In the genomic region with DNA sequence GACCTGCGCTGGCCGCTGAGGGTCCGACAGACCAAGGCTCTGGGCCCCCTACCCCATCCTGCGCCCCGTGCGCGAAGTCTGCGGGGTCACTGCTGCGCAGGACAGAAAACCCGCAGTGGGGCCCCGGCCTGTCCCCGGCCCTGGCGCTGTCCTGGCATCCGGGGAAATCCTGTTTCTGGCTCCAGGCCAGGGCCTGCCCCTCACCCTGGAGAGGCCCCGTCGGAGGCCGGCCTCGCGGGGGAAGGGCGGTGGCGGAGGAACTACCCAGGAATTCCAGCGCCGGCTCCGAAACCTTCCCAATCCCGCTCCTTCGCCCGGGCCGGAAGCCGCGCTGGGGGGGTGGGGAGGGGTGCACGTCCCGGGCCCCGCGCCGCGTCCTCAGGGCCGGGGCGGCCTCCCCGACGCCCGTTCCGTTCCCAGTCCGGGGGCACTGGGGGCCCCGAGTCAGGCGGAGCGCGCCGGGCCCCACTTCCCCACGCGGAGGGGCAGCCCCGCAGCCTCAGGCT, we compare ENCODE assay signal across 1 cellular context.
A peak's percentile ranks its signal among the peaks of the same experiment; 100 is the strongest.
TF ChIP-seq lines count a peak whose summit lies in the region.

No MANE protein-coding gene starts in this region.

TF ChIP-seq in HepG2, 621 proteins besides CTCF, POLR2A, EP300 and RAD21 (continued from another document):
- TF ChIP-seq, protein P1, sequence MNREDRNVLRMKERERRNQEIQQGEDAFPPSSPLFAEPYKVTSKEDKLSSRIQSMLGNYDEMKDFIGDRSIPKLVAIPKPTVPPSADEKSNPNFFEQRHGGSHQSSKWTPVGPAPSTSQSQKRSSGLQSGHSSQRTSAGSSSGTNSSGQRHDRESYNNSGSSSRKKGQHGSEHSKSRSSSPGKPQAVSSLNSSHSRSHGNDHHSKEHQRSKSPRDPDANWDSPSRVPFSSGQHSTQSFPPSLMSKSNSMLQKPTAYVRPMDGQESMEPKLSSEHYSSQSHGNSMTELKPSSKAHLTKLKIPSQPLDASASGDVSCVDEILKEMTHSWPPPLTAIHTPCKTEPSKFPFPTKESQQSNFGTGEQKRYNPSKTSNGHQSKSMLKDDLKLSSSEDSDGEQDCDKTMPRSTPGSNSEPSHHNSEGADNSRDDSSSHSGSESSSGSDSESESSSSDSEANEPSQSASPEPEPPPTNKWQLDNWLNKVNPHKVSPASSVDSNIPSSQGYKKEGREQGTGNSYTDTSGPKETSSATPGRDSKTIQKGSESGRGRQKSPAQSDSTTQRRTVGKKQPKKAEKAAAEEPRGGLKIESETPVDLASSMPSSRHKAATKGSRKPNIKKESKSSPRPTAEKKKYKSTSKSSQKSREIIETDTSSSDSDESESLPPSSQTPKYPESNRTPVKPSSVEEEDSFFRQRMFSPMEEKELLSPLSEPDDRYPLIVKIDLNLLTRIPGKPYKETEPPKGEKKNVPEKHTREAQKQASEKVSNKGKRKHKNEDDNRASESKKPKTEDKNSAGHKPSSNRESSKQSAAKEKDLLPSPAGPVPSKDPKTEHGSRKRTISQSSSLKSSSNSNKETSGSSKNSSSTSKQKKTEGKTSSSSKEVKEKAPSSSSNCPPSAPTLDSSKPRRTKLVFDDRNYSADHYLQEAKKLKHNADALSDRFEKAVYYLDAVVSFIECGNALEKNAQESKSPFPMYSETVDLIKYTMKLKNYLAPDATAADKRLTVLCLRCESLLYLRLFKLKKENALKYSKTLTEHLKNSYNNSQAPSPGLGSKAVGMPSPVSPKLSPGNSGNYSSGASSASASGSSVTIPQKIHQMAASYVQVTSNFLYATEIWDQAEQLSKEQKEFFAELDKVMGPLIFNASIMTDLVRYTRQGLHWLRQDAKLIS (CRISPR knock-in tag; IDR thresholded peaks at IDR 0.05), result no peak
- TF ChIP-seq ARNT2 (CRISPR knock-in tag; IDR thresholded peaks at IDR 0.05; ENCODE audit: low read depth) (no peak), SRSF1 (optimal IDR thresholded peaks at IDR 0.05; ENCODE audit: low read depth, low read length) (no peak), LCORL (IDR thresholded peaks at IDR 0.05) (no peak), LCORL (CRISPR knock-in tag; IDR thresholded peaks at IDR 0.05) (peak; percentile 60; the same call in 1 of the 2 replicates), RARA (CRISPR knock-in tag; IDR thresholded peaks at IDR 0.05) (peak; percentile 49), PRPF4 (IDR thresholded peaks at IDR 0.05; ENCODE audit: low read depth, low read length, poor library complexity, severe bottlenecking) (no peak), NCOA2 (CRISPR knock-in tag; IDR thresholded peaks at IDR 0.05) (0 out of 2 replicates have a peak, but pooled peaks have one; percentile 27), KMT2A (CRISPR knock-in tag; IDR thresholded peaks at IDR 0.05) (no peak), FOXC1 (CRISPR knock-in tag; IDR thresholded peaks at IDR 0.05; ENCODE audit: borderline replicate concordance) (no peak), TCF7 (IDR thresholded peaks at IDR 0.05; ENCODE audit: low read depth) (no peak), SMARCC2 (IDR thresholded peaks at IDR 0.05) (no peak), ZNF335 (CRISPR knock-in tag; IDR thresholded peaks at IDR 0.05) (no peak)
- TF ChIP-seq, protein P2, sequence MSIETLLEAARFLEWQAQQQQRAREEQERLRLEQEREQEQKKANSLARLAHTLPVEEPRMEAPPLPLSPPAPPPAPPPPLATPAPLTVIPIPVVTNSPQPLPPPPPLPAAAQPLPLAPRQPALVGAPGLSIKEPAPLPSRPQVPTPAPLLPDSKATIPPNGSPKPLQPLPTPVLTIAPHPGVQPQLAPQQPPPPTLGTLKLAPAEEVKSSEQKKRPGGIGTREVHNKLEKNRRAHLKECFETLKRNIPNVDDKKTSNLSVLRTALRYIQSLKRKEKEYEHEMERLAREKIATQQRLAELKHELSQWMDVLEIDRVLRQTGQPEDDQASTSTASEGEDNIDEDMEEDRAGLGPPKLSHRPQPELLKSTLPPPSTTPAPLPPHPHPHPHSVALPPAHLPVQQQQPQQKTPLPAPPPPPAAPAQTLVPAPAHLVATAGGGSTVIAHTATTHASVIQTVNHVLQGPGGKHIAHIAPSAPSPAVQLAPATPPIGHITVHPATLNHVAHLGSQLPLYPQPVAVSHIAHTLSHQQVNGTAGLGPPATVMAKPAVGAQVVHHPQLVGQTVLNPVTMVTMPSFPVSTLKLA (IDR thresholded peaks at IDR 0.05), result no peak
- TF ChIP-seq, protein P3, sequence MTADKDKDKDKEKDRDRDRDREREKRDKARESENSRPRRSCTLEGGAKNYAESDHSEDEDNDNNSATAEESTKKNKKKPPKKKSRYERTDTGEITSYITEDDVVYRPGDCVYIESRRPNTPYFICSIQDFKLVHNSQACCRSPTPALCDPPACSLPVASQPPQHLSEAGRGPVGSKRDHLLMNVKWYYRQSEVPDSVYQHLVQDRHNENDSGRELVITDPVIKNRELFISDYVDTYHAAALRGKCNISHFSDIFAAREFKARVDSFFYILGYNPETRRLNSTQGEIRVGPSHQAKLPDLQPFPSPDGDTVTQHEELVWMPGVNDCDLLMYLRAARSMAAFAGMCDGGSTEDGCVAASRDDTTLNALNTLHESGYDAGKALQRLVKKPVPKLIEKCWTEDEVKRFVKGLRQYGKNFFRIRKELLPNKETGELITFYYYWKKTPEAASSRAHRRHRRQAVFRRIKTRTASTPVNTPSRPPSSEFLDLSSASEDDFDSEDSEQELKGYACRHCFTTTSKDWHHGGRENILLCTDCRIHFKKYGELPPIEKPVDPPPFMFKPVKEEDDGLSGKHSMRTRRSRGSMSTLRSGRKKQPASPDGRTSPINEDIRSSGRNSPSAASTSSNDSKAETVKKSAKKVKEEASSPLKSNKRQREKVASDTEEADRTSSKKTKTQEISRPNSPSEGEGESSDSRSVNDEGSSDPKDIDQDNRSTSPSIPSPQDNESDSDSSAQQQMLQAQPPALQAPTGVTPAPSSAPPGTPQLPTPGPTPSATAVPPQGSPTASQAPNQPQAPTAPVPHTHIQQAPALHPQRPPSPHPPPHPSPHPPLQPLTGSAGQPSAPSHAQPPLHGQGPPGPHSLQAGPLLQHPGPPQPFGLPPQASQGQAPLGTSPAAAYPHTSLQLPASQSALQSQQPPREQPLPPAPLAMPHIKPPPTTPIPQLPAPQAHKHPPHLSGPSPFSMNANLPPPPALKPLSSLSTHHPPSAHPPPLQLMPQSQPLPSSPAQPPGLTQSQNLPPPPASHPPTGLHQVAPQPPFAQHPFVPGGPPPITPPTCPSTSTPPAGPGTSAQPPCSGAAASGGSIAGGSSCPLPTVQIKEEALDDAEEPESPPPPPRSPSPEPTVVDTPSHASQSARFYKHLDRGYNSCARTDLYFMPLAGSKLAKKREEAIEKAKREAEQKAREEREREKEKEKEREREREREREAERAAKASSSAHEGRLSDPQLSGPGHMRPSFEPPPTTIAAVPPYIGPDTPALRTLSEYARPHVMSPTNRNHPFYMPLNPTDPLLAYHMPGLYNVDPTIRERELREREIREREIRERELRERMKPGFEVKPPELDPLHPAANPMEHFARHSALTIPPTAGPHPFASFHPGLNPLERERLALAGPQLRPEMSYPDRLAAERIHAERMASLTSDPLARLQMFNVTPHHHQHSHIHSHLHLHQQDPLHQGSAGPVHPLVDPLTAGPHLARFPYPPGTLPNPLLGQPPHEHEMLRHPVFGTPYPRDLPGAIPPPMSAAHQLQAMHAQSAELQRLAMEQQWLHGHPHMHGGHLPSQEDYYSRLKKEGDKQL (CRISPR knock-in tag; IDR thresholded peaks at IDR 0.05; ENCODE audit: low read depth), result no peak
TF ChIP-seq in HepG2: peak in this region for 64.
